Comparison of ENCODE assay signal across 11 cellular contexts in genomic region chr10:60848126-60848525, GRCh38.
DNase-seq lines count a peak whose midpoint lies in the region; ATAC-seq and TF ChIP-seq lines count a peak whose summit lies in the region.
"Had no signal": no experiment of that assay in that cellular context is flagged by ENCODE, and none has a peak within 500 bp of the region (broad histone marks: within the 10 kb centered on the region; RNA-seq: fewer than 3 reads in every experiment).

No MANE protein-coding gene starts in this region.

- H3K4me3 ChIP-seq in astrocyte of the spinal cord (ENCODE audit: low read depth, low read length) (no peak overlapping the region), upper lobe of right lung (no peak overlapping the region)
- H3K4me3 ChIP-seq: spleen had no signal

- H3K4me1 ChIP-seq in upper lobe of right lung: peaks cover 12% of the 10 kb centered on the region

- H3K27me3 ChIP-seq in upper lobe of right lung: no peaks in the 10 kb centered on the region
- H3K27me3 ChIP-seq: spleen had no signal

- DNase-seq in HCEC 1CT (peak; percentile 73), astrocyte of the spinal cord (ENCODE audit: low read depth, low spot score) (peak; percentile 31), hepatic stellate cell (ENCODE audit: low spot score) (peak; percentile 35), upper lobe of right lung (no peak), C1 segment of cervical spinal cord (lab: John Stamatoyannopoulos, UW) (no peak)
- DNase-seq: activated naive CD4-positive, alpha-beta T cell treated with anti-CD3 and anti-CD28 coated beads, Interleukin-2, amount 50 U/mL, for 16 hours; naive thymus-derived CD4-positive, alpha-beta T cell; NCI-H2029; spleen had no signal

- intact Hi-C loops in upper lobe of right lung (cut with DNase I): no loop called here

- no peak for TF ChIP-seq CTCF in astrocyte of the spinal cord (IDR thresholded peaks at IDR 0.05; ENCODE audit: low read depth, low read length)
- peak; percentile 9 for TF ChIP-seq CTCF in upper lobe of right lung (IDR thresholded peaks at IDR 0.05)

- in situ Hi-C loops in astrocyte of the spinal cord (cut with HindIII; ENCODE audit: low sequenced_read_pairs): no loop called here

- no peak overlapping the region for H3K27ac ChIP-seq in upper lobe of right lung
- H3K27ac ChIP-seq: spleen had no signal

- no peaks in the 10 kb centered on the region for H3K36me3 ChIP-seq in upper lobe of right lung
- H3K36me3 ChIP-seq: spleen had no signal

- ATAC-seq in upper lobe of right lung: no peak
- ATAC-seq in HG03135 (IDR thresholded peaks at IDR 0.05; ENCODE audit: unreplicated experiment): no peak
- no peak for ATAC-seq in HG03045 (IDR thresholded peaks at IDR 0.05; ENCODE audit: unreplicated experiment)
- ATAC-seq: naive thymus-derived CD4-positive, alpha-beta T cell had no signal

- no peaks in the 10 kb centered on the region for H3K9me3 ChIP-seq in upper lobe of right lung
- H3K9me3 ChIP-seq: spleen had no signal

Comparison
In these comparisons a context has a peak if more than half of its experiments do, and no peak if none do; other contexts are left out.
1. DNase-seq: peak in HCEC 1CT (single experiment), astrocyte of the spinal cord (single experiment) and hepatic stellate cell (single experiment); none in upper lobe of right lung (single experiment) and C1 segment of cervical spinal cord (0 of 14).